ENCODE assay signal across 29 cellular contexts in the genomic region with DNA sequence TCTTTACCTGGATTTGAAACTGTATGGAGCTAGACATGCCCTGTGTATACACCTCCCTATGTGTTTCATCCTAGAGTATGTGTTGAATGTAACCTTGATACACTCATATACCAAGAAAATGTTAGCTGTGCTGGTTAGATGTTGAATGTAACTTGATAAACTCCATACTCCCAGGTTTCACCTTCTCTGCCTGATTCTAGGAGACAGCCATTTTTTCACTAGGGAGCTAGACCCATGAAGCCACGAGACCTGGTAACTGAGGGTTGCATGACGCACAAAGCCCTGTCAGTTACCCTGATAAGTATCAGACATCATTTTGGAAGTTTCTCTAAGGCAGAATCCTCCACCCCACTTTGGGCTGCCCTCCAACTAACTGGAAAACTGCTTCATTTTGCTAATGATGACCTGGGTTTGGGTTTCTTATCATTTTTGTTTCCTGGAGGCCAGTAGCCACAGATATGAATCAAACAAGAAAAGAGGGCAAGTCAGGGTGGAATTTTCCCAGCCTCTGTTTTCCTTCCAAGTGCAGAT.
"Had no signal": no experiment of that assay in that cellular context is flagged by ENCODE, and none has a peak within 500 bp of the region (broad histone marks: within the 10 kb centered on the region; RNA-seq: fewer than 3 reads in every experiment).

No MANE protein-coding gene starts in this region.

- ATAC-seq: left colon; mucosa of descending colon; naive thymus-derived CD4-positive, alpha-beta T cell; natural killer cell treated with Interleukin-12 subunit alpha and Interleukin-12 subunit beta and Interleukin-15 and Interleukin-18, amount 100 ng/mL, for 72 hours; right cardiac atrium; sciatic nerve; stimulated activated naive B cell treated with anti-CD40 and anti-IgM and Interleukin-4, amounts not matched to agents 10 μg/mL and 1 μg/mL and 100 μg/mL, for 72 hours; stimulated activated naive CD8-positive, alpha-beta T cell treated with anti-CD3 and anti-CD28 coated beads, Interleukin-15, Interleukin-2, amounts not matched to agents 100 U/mL and 50 U/mL, for 24 hours; upper lobe of right lung had no signal

- H3K27me3 ChIP-seq: ovary, stomach, testis, thyroid gland, transverse colon, upper lobe of right lung had no signal

- H3K9me3 ChIP-seq: left ventricle myocardium inferior, mucosa of descending colon, ovary, prostate gland, stomach, testis, thyroid gland, transverse colon, upper lobe of right lung had no signal

- H3K36me3 ChIP-seq: left ventricle myocardium inferior, ovary, prostate gland, stomach, thyroid gland, transverse colon, upper lobe of right lung had no signal

- H3K4me1 ChIP-seq: prostate gland, stomach, testis, thyroid gland, transverse colon, upper lobe of right lung had no signal

- H3K27ac ChIP-seq: left ventricle myocardium inferior, ovary, prostate gland, skin epidermis, stomach, testis, thyroid gland, transverse colon, upper lobe of right lung had no signal

- DNase-seq: hippocampal formation; immature natural killer cell; kidney; left colon; left ventricle myocardium inferior; mesendoderm; midbrain; mucosa of descending colon; naive thymus-derived CD4-positive, alpha-beta T cell; ovary; posterior cingulate gyrus; retina; right cardiac atrium; stimulated activated CD4-positive, alpha-beta T cell treated with anti-CD3 and anti-CD28 coated beads, Interleukin-12 subunit alpha, Interleukin-12 subunit beta, amount 100 ng/mL, for 4 hours; stimulated activated CD4-positive, alpha-beta T cell treated with anti-CD3 and anti-CD28 coated beads, Interleukin-15, amount 100 ng/mL, for 24 hours; stimulated activated CD4-positive, alpha-beta T cell treated with anti-CD3 and anti-CD28 coated beads, Interleukin-2, amount 100 ng/mL, for 24 hours; stimulated activated CD4-positive, alpha-beta T cell treated with anti-CD3 and anti-CD28 coated beads, Interleukin-4, amount 100 ng/mL, for 1 hour; stimulated activated naive B cell treated with anti-CD40 and anti-IgM and Interleukin-4, amounts not matched to agents 10 μg/mL and 1 μg/mL and 100 μg/mL, for 72 hours; stimulated activated naive CD8-positive, alpha-beta T cell treated with anti-CD3 and anti-CD28 coated beads, Interleukin-15, Interleukin-2, amounts not matched to agents 100 U/mL and 50 U/mL, for 24 hours; stomach; testis; thyroid gland; transverse colon; upper lobe of right lung had no signal

- H3K4me3 ChIP-seq: left ventricle myocardium inferior, lung, mucosa of descending colon, ovary, prostate gland, skin epidermis, stomach, testis, thyroid gland, transverse colon, upper lobe of right lung had no signal
